In genomic region chr2:184125867-184126266, GRCh38 we compare ENCODE assay signal across 25 cellular contexts.
DNase-seq lines count a peak whose midpoint lies in the region; ATAC-seq, FAIRE-seq and TF ChIP-seq lines count a peak whose summit lies in the region.
"Had no signal": no experiment of that assay in that cellular context is flagged by ENCODE, and none has a peak within 500 bp of the region (broad histone marks: within the 10 kb centered on the region; RNA-seq: fewer than 3 reads in every experiment).

No MANE protein-coding gene starts in this region.

- no peaks in the 10 kb centered on the region for H3F3A ChIP-seq in SK-N-SH (replicated peaks; ENCODE audit: insufficient read depth)

- H2BK12ac ChIP-seq in H9 (ENCODE audit: insufficient read length, low read depth, low read length): no peak overlapping the region

- H3K18ac ChIP-seq in H9 (ENCODE audit: insufficient read length, low read depth, low read length) (no peak overlapping the region), mesendoderm (ENCODE audit: low read length) (no peak overlapping the region)

- H3K9me3 Mint-ChIP-seq in H9 (no peaks in the 10 kb centered on the region), nephron progenitor cell (no peaks in the 10 kb centered on the region)

- CTCF ChIA-PET in SK-N-SH (lab: Yijun Ruan, JAX) (no interaction called here), GM12878 (lab: Yijun Ruan, JAX) (no interaction called here)

- no peak for FAIRE-seq in GM12878 (lab: Jason Lieb, UNC)
- FAIRE-seq: G401.6, GM12891 had no signal

- DNase-seq in SK-N-SH (no peak), H9 (no peak), GM12878 (ENCODE audit: low read depth, low spot score) (no peak), mesendoderm (peak; percentile 4), cardiac septum (ENCODE audit: low spot score) (no peak), nephron progenitor cell (no peak)
- DNase-seq: 8988T; Caco-2; CD4-positive, alpha-beta memory T cell; DMS 273 treated with DMSO at 0.1 percent for 48 hours; GOT3; Kasumi-1; MG63; NCI-H1417; NCI-H1694 treated with DMSO at 0.1 percent for 48 hours; NCI-H2227 treated with DMSO at 0.1 percent for 48 hours; NCI-H510A; NCI-H748 treated with DMSO at 0.1 percent for 48 hours; T-helper 1 cell had no signal

- H3T11ph ChIP-seq in H9 (ENCODE audit: low read length): no peak overlapping the region

- H3K79me2 ChIP-seq in SK-N-SH (ENCODE audit: insufficient read depth) (no peaks in the 10 kb centered on the region), H9 (ENCODE audit: insufficient read depth, low read length) (no peaks in the 10 kb centered on the region), GM12878 (ENCODE audit: control insufficient read depth, insufficient read depth, low read length) (no peaks in the 10 kb centered on the region), mesendoderm (ENCODE audit: control insufficient read depth, insufficient read depth, low read length) (no peaks in the 10 kb centered on the region)

- POLR2A ChIA-PET in SK-N-SH (lab: Yijun Ruan, JAX) (no interaction called here), GM12878 (lab: Charles Lee) (no interaction called here)

- RAD21 ChIA-PET in GM12878 (lab: Charles Lee; ENCODE audit: unreplicated experiment): no interaction called here

- H3K23ac ChIP-seq in H9 (ENCODE audit: insufficient read length, low read depth, low read length): no peak overlapping the region
- H3K23ac ChIP-seq in mesendoderm (ENCODE audit: low read length): no peak overlapping the region

- intact Hi-C loops in GM12878 (cut with micrococcal nuclease; ENCODE audit: unreplicated experiment) (no loop called here), cardiac septum (cut with DNase I) (no loop called here)

- H2BK20ac ChIP-seq in H9 (ENCODE audit: low read depth, low read length, poor library complexity, severe bottlenecking): no peak overlapping the region

- no peak for TF ChIP-seq EP300 in SK-N-SH (IDR thresholded peaks at IDR 0.05; ENCODE audit: borderline replicate concordance in 1 of 2, low read depth in 1 of 2, low read length in 1 of 2)
- TF ChIP-seq EP300 in GM12878 (IDR thresholded peaks at IDR 0.05; ENCODE audit: borderline replicate concordance in 1 of 2, control insufficient read depth in 1 of 2, low read depth in 2 of 2, low read length in 2 of 2): no peak

- TF ChIP-seq POLR2A in GM12878 (IDR thresholded peaks at IDR 0.05; ENCODE audit: low read depth, low read length): no peak

- no peak overlapping the region for H3K4me2 ChIP-seq in SK-N-SH
- H3K4me2 ChIP-seq in H9 (ENCODE audit: insufficient read depth, insufficient read length, low read length): no peak overlapping the region
- no peak overlapping the region for H3K4me2 ChIP-seq in GM12878 (ENCODE audit: control insufficient read depth, insufficient read depth)
- H3K4me2 ChIP-seq in mesendoderm (ENCODE audit: low read length): no peak overlapping the region
- H3K4me2 ChIP-seq: BLaER1 treated with 17β-estradiol and CSF1 and Interleukin-3, amounts not matched to agents 10 nM and 100 nM had no signal

- no peaks in the 10 kb centered on the region for H3K4me1 Mint-ChIP-seq in H9
- H3K4me1 Mint-ChIP-seq in nephron progenitor cell: no peaks in the 10 kb centered on the region
- H3K4me1 Mint-ChIP-seq: CD4-positive, alpha-beta memory T cell had no signal

- no TSS peak for BruUV-seq in GM12878 (replicated peaks; lab: Mats Ljungman, UMichigan)

- H3K27ac Mint-ChIP-seq in H9 (no peak overlapping the region; a peak in 1 of 7 replicates), nephron progenitor cell (no peak overlapping the region)
- H3K27ac Mint-ChIP-seq: CD4-positive, alpha-beta memory T cell had no signal

- no peaks in the 10 kb centered on the region for H4K20me1 ChIP-seq in SK-N-SH (ENCODE audit: insufficient read depth)
- H4K20me1 ChIP-seq in H9 (ENCODE audit: control insufficient read depth, insufficient read depth, insufficient read length): no peaks in the 10 kb centered on the region
- H4K20me1 ChIP-seq in GM12878 (ENCODE audit: control insufficient read depth, insufficient read depth): no peaks in the 10 kb centered on the region
- H4K20me1 ChIP-seq: BLaER1 treated with 17β-estradiol and CSF1 and Interleukin-3, amounts not matched to agents 10 nM and 100 nM had no signal

- H2BK120ac ChIP-seq in H9 (ENCODE audit: low read depth, low read length, poor library complexity, severe bottlenecking) (no peak overlapping the region), mesendoderm (ENCODE audit: low read depth, low read length) (no peak overlapping the region)

- H3K9ac ChIP-seq in SK-N-SH (no peak overlapping the region), H9 (ENCODE audit: extremely low read depth, insufficient read length, low read length) (no peak overlapping the region), GM12878 (ENCODE audit: control insufficient read depth, insufficient read depth, low read length) (no peak overlapping the region), mesendoderm (ENCODE audit: low read length) (no peak overlapping the region)
- H3K9ac ChIP-seq: BLaER1 treated with 17β-estradiol and CSF1 and Interleukin-3, amounts not matched to agents 10 nM and 100 nM had no signal

- H3K36me3 Mint-ChIP-seq in H9 (ENCODE audit: insufficient read depth in 1 of 3, low read depth in 3 of 3) (no peaks in the 10 kb centered on the region; a peak in 1 of 7 replicates), nephron progenitor cell (ENCODE audit: low read depth) (no peaks in the 10 kb centered on the region)
- H3K36me3 Mint-ChIP-seq: CD4-positive, alpha-beta memory T cell had no signal

- WGBS in SK-N-SH (ENCODE audit: low lambda C conversion rate): 55% methylated on average over 2 of the region's 2 CpGs
- WGBS in H9 (ENCODE audit: extremely low coverage, insufficient read length, low lambda C conversion rate): no CpG with 5 or more reads among the region's 2 CpGs
- WGBS in GM12878 (ENCODE audit: insufficient coverage, insufficient replicate concordance, low lambda C conversion rate, missing lambda C conversion rate): 19% methylated on average over 2 of the region's 2 CpGs
- WGBS in mesendoderm (ENCODE audit: extremely low coverage, insufficient coverage, low lambda C conversion rate): no CpG with 5 or more reads among the region's 2 CpGs

- SMC1A ChIA-PET in GM12878 (lab: Charles Lee; ENCODE audit: uncharacterized antibody, unreplicated experiment): no interaction called here

- H3K4me3 ChIP-seq in SK-N-SH (ENCODE audit: low read depth in 2 of 2, low read length in 1 of 2): no peak overlapping the region
- no peak overlapping the region for H3K4me3 ChIP-seq in GM12878
- no peak overlapping the region for H3K4me3 ChIP-seq in mesendoderm (ENCODE audit: low read length)
- H3K4me3 ChIP-seq: BLaER1 treated with 17β-estradiol and CSF1 and Interleukin-3, amounts not matched to agents 10 nM and 100 nM; MG63 had no signal

- H3K27me3 ChIP-seq in SK-N-SH (ENCODE audit: insufficient read depth) (no peaks in the 10 kb centered on the region), H9 (ENCODE audit: insufficient read depth, low read length) (no peaks in the 10 kb centered on the region), GM12878 (replicated peaks in 1 of 2; ENCODE audit: control insufficient read depth in 2 of 2, insufficient read depth in 2 of 2, low read length in 1 of 2) (no peaks in the 10 kb centered on the region), mesendoderm (ENCODE audit: insufficient read depth, low read length, poor library complexity) (no peaks in the 10 kb centered on the region)
- H3K27me3 ChIP-seq: BLaER1 treated with 17β-estradiol and CSF1 and Interleukin-3, amounts not matched to agents 10 nM and 100 nM; MG63 had no signal

- H3K27me3 Mint-ChIP-seq in H9 (ENCODE audit: low read depth) (no peaks in the 10 kb centered on the region), nephron progenitor cell (ENCODE audit: low read depth, poor library complexity) (no peaks in the 10 kb centered on the region)
- H3K27me3 Mint-ChIP-seq: CD4-positive, alpha-beta memory T cell had no signal

- H2BK5ac ChIP-seq in H9 (ENCODE audit: insufficient read length, low read length) (no peak overlapping the region), mesendoderm (ENCODE audit: low read length) (no peak overlapping the region)

- H3K27ac ChIP-seq in SK-N-SH (ENCODE audit: low read depth in 2 of 2, low read length in 1 of 2): no peak overlapping the region
- H3K27ac ChIP-seq in H9 (ENCODE audit: insufficient read length, low read depth, low read length): no peak overlapping the region
- H3K27ac ChIP-seq in GM12878 (ENCODE audit: control insufficient read depth, insufficient read depth): no peak overlapping the region
- H3K27ac ChIP-seq in mesendoderm (ENCODE audit: low read depth, low read length): no peak overlapping the region
- H3K27ac ChIP-seq: BLaER1 treated with 17β-estradiol and CSF1 and Interleukin-3, amounts not matched to agents 10 nM and 100 nM had no signal

- no peaks in the 10 kb centered on the region for H3K9me2 ChIP-seq in SK-N-SH

- H3K79me1 ChIP-seq in H9 (ENCODE audit: insufficient read depth, low read depth, low read length, poor library complexity, severe bottlenecking) (no peaks in the 10 kb centered on the region), mesendoderm (ENCODE audit: low read length) (no peaks in the 10 kb centered on the region)

- ATAC-seq in SK-N-SH treated with all-trans-retinoic acid at 6 μM for 48 hours (no peak), GM12878 (no peak), HG02642 (IDR thresholded peaks at IDR 0.05; ENCODE audit: poor library complexity, unreplicated experiment) (no peak)
- ATAC-seq: Panc1 had no signal

- H4K8ac ChIP-seq in H9 (replicated peaks; ENCODE audit: insufficient read length, low read depth, low read length): no peak overlapping the region
- H4K8ac ChIP-seq in mesendoderm (ENCODE audit: low read depth, low read length): no peak overlapping the region

- H3K36me3 ChIP-seq in SK-N-SH (replicated peaks in 1 of 2; ENCODE audit: control insufficient read depth in 1 of 2, insufficient read depth in 2 of 2, low read length in 1 of 2) (no peaks in the 10 kb centered on the region), GM12878 (ENCODE audit: control insufficient read depth in 2 of 2, insufficient read depth in 2 of 2, low read length in 1 of 2) (no peaks in the 10 kb centered on the region), mesendoderm (ENCODE audit: control insufficient read depth, insufficient read depth, low read length) (no peaks in the 10 kb centered on the region)
- H3K36me3 ChIP-seq: BLaER1 treated with 17β-estradiol and CSF1 and Interleukin-3, amounts not matched to agents 10 nM and 100 nM; MG63 had no signal

- H3K56ac ChIP-seq in H9 (ENCODE audit: insufficient read length, low read depth, low read length) (no peak overlapping the region), mesendoderm (ENCODE audit: low read length) (no peak overlapping the region)

- H2AFZ ChIP-seq in SK-N-SH (ENCODE audit: low read depth) (no peak overlapping the region), H9 (ENCODE audit: low read length) (no peak overlapping the region), GM12878 (ENCODE audit: control insufficient read depth, low read depth, low read length) (no peak overlapping the region)

- no peak overlapping the region for H3K14ac ChIP-seq in H9 (ENCODE audit: insufficient read depth, low read length)

- peak; percentile 34; the same call in 1 of the 2 replicates for TF ChIP-seq RAD21 in SK-N-SH (IDR thresholded peaks at IDR 0.05; ENCODE audit: low read length)
- peak; percentile 42 for TF ChIP-seq RAD21 in GM12878 (IDR thresholded peaks at IDR 0.05; ENCODE audit: insufficient read depth, low read depth, low read length)

- no peak overlapping the region for H4K5ac ChIP-seq in H9 (ENCODE audit: insufficient read length, low read depth, low read length)
- no peak overlapping the region for H4K5ac ChIP-seq in mesendoderm (ENCODE audit: low read length)

- H3K4ac ChIP-seq in H9 (ENCODE audit: low read depth, low read length) (no peak overlapping the region), mesendoderm (ENCODE audit: low read depth, low read length) (no peak overlapping the region)

- H4K91ac ChIP-seq in H9 (ENCODE audit: insufficient read length, low read depth, low read length): no peak overlapping the region

- no peak overlapping the region for H2BK15ac ChIP-seq in H9 (ENCODE audit: low read depth, low read length)
- no peak overlapping the region for H2BK15ac ChIP-seq in mesendoderm (replicated peaks; ENCODE audit: low read depth)

- H3K4me3 Mint-ChIP-seq in H9: no peak overlapping the region
- no peak overlapping the region for H3K4me3 Mint-ChIP-seq in nephron progenitor cell
- H3K4me3 Mint-ChIP-seq: CD4-positive, alpha-beta memory T cell had no signal

- H3K4me1 ChIP-seq in SK-N-SH (ENCODE audit: control insufficient read depth in 1 of 2, insufficient read depth in 2 of 2, low read depth in 1 of 2, low read length in 1 of 2) (no peaks in the 10 kb centered on the region), H9 (ENCODE audit: insufficient read depth, low read length) (no peaks in the 10 kb centered on the region), GM12878 (ENCODE audit: control insufficient read depth, insufficient read depth, low read length) (no peaks in the 10 kb centered on the region), mesendoderm (ENCODE audit: control insufficient read depth, low read depth, low read length) (no peaks in the 10 kb centered on the region)
- H3K4me1 ChIP-seq: BLaER1 treated with 17β-estradiol and CSF1 and Interleukin-3, amounts not matched to agents 10 nM and 100 nM had no signal

- H3K9me3 ChIP-seq in SK-N-SH (no peaks in the 10 kb centered on the region), H9 (ENCODE audit: control insufficient read depth, low read depth, low read length) (no peaks in the 10 kb centered on the region), GM12878 (replicated peaks; ENCODE audit: control insufficient read depth, insufficient read depth, low read length) (no peaks in the 10 kb centered on the region)
- H3K9me3 ChIP-seq: BLaER1 treated with 17β-estradiol and CSF1 and Interleukin-3, amounts not matched to agents 10 nM and 100 nM; Caco-2; MG63 had no signal

- TF ChIP-seq CTCF in SK-N-SH (IDR thresholded peaks at IDR 0.05) (no peak), H9 (conservative IDR thresholded peaks at IDR 0.05) (peak; percentile 36; the same call in 1 of the 3 replicates), GM12878 (IDR thresholded peaks at IDR 0.05 in 2 of 3, conservative IDR thresholded peaks at IDR 0.05 in 1 of 3; ENCODE audit: control insufficient read depth in 2 of 3, extremely low read depth in 1 of 3, insufficient read depth in 1 of 3, low read depth in 3 of 3, low read length in 3 of 3) (peak in 2 of 3 experiments; percentile 16 to 23; a peak in 2 of 6 replicates), nephron progenitor cell (IDR thresholded peaks at IDR 0.05) (no peak)

- in situ Hi-C loops in GM12878 (cut with MboI): no loop called here

- H3K23me2 ChIP-seq in H9 (ENCODE audit: insufficient read length, low read depth, low read length, poor library complexity, severe bottlenecking): no peaks in the 10 kb centered on the region

- H2AK5ac ChIP-seq in H9 (ENCODE audit: insufficient read length, low read length): no peak overlapping the region
- H2AK5ac ChIP-seq in mesendoderm (ENCODE audit: low read length): no peak overlapping the region

Comparison
In these comparisons a context has a peak if more than half of its experiments do, and no peak if none do; other contexts are left out.
1. CTCF ChIP-seq: peak in H9 (single experiment) and GM12878 (2 of 3); none in SK-N-SH (single experiment) and nephron progenitor cell (single experiment).
2. Of the 26 proteins assayed by ChIP-seq in both GM12878 and SK-N-SH: peak only in GM12878: CTCF; only in SK-N-SH: none; in both: RAD21; in neither: 24.